Comparison of ENCODE assay signal across 1 cellular context in genomic region chr1:239297910-239298309, GRCh38.
TF ChIP-seq lines count a peak whose summit lies in the region.

No MANE protein-coding gene starts in this region.

TF ChIP-seq in HEK293, 187 proteins besides CTCF, POLR2A, EP300 and RAD21 (continued from another document and continues in another):
- no peak for TF ChIP-seq ZNF26 (tag by site-specific recombination; IDR thresholded peaks at IDR 0.05)
- TF ChIP-seq ZXDB (tag by site-specific recombination; IDR thresholded peaks at IDR 0.05), result 0 out of 2 replicates have a peak, but pooled peaks have one; percentile 41
- TF ChIP-seq SETDB1 (IDR thresholded peaks at IDR 0.05; ENCODE audit: insufficient read length, low read length), result no peak
- peak; percentile 73; the same call in 1 of the 2 replicates for TF ChIP-seq ZNF202 (tag by site-specific recombination; IDR thresholded peaks at IDR 0.05; ENCODE audit: borderline replicate concordance)
- peak; percentile 50; the same call in 1 of the 2 replicates for TF ChIP-seq ZNF266 (tag by site-specific recombination; IDR thresholded peaks at IDR 0.05; ENCODE audit: low read depth)
- no peak for TF ChIP-seq ZBTB1 (tag by site-specific recombination; IDR thresholded peaks at IDR 0.05)
- TF ChIP-seq ZNF596 (tag by site-specific recombination; IDR thresholded peaks at IDR 0.05), result no peak
- TF ChIP-seq ZBTB21 (tag by site-specific recombination; IDR thresholded peaks at IDR 0.05), result 0 out of 2 replicates have a peak, but pooled peaks have one; percentile 17
- TF ChIP-seq ZNF837 (tag by site-specific recombination; IDR thresholded peaks at IDR 0.05), result no peak
- TF ChIP-seq ZNF707 (tag by site-specific recombination; IDR thresholded peaks at IDR 0.05), result no peak
- no peak for TF ChIP-seq IKZF3 (tag by site-specific recombination; IDR thresholded peaks at IDR 0.05)
- TF ChIP-seq ZNF211 (tag by site-specific recombination; IDR thresholded peaks at IDR 0.05; ENCODE audit: low read depth), result no peak
- TF ChIP-seq ZNF394 (tag by site-specific recombination; IDR thresholded peaks at IDR 0.05; ENCODE audit: borderline replicate concordance), result peak; percentile 88; the same call in 1 of the 2 replicates
- TF ChIP-seq ZNF658 (tag by site-specific recombination; IDR thresholded peaks at IDR 0.05), result no peak
- TF ChIP-seq ZNF518A (tag by site-specific recombination; conservative IDR thresholded peaks at IDR 0.05; ENCODE audit: low read depth), result peak; percentile 78
- peak; percentile 40; the same call in 1 of the 2 replicates for TF ChIP-seq ZNF433 (tag by site-specific recombination; IDR thresholded peaks at IDR 0.05; ENCODE audit: low read depth)
- TF ChIP-seq ZNF560 (tag by site-specific recombination; IDR thresholded peaks at IDR 0.05; ENCODE audit: borderline replicate concordance), result 0 out of 2 replicates have a peak, but pooled peaks have one; percentile 30
- TF ChIP-seq, protein P1, sequence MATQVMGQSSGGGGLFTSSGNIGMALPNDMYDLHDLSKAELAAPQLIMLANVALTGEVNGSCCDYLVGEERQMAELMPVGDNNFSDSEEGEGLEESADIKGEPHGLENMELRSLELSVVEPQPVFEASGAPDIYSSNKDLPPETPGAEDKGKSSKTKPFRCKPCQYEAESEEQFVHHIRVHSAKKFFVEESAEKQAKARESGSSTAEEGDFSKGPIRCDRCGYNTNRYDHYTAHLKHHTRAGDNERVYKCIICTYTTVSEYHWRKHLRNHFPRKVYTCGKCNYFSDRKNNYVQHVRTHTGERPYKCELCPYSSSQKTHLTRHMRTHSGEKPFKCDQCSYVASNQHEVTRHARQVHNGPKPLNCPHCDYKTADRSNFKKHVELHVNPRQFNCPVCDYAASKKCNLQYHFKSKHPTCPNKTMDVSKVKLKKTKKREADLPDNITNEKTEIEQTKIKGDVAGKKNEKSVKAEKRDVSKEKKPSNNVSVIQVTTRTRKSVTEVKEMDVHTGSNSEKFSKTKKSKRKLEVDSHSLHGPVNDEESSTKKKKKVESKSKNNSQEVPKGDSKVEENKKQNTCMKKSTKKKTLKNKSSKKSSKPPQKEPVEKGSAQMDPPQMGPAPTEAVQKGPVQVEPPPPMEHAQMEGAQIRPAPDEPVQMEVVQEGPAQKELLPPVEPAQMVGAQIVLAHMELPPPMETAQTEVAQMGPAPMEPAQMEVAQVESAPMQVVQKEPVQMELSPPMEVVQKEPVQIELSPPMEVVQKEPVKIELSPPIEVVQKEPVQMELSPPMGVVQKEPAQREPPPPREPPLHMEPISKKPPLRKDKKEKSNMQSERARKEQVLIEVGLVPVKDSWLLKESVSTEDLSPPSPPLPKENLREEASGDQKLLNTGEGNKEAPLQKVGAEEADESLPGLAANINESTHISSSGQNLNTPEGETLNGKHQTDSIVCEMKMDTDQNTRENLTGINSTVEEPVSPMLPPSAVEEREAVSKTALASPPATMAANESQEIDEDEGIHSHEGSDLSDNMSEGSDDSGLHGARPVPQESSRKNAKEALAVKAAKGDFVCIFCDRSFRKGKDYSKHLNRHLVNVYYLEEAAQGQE (tag by site-specific recombination; IDR thresholded peaks at IDR 0.05), result peak; percentile 62; the same call in 1 of the 2 replicates
- peak; percentile 77 for TF ChIP-seq ZNF555 (tag by site-specific recombination; conservative IDR thresholded peaks at IDR 0.05)
- TF ChIP-seq PATZ1 (tag by site-specific recombination; IDR thresholded peaks at IDR 0.05), result no peak
- TF ChIP-seq YY2 (tag by site-specific recombination; IDR thresholded peaks at IDR 0.05), result no peak
- TF ChIP-seq ZNF626 (tag by site-specific recombination; IDR thresholded peaks at IDR 0.05), result no peak
- no peak for TF ChIP-seq KLF7 (tag by site-specific recombination; IDR thresholded peaks at IDR 0.05; ENCODE audit: borderline replicate concordance)
- TF ChIP-seq ZNF324 (tag by site-specific recombination; IDR thresholded peaks at IDR 0.05), result no peak
- TF ChIP-seq ZBTB11 (tag by site-specific recombination; conservative IDR thresholded peaks at IDR 0.05; ENCODE audit: low read depth), result peak; percentile 74
- 0 out of 2 replicates have a peak, but pooled peaks have one; percentile 15 for TF ChIP-seq ZNF629 (tag by site-specific recombination; IDR thresholded peaks at IDR 0.05)
- no peak for TF ChIP-seq ZNF2 (tag by site-specific recombination; IDR thresholded peaks at IDR 0.05)
- TF ChIP-seq, protein P2, sequence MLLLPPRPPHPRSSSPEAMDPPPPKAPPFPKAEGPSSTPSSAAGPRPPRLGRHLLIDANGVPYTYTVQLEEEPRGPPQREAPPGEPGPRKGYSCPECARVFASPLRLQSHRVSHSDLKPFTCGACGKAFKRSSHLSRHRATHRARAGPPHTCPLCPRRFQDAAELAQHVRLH (tag by site-specific recombination; IDR thresholded peaks at IDR 0.05), result no peak
- no peak for TF ChIP-seq ZNF561 (tag by site-specific recombination; IDR thresholded peaks at IDR 0.05; ENCODE audit: borderline replicate concordance)
- TF ChIP-seq ZNF623 (tag by site-specific recombination; IDR thresholded peaks at IDR 0.05), result peak; percentile 65
- no peak for TF ChIP-seq ZNF366 (tag by site-specific recombination; conservative IDR thresholded peaks at IDR 0.05)
- 0 out of 2 replicates have a peak, but pooled peaks have one; percentile 36 for TF ChIP-seq ZNF558 (tag by site-specific recombination; IDR thresholded peaks at IDR 0.05)
- no peak for TF ChIP-seq MEIS1 (CRISPR knock-in tag; IDR thresholded peaks at IDR 0.05; ENCODE audit: borderline replicate concordance)
- TF ChIP-seq, protein P3, sequence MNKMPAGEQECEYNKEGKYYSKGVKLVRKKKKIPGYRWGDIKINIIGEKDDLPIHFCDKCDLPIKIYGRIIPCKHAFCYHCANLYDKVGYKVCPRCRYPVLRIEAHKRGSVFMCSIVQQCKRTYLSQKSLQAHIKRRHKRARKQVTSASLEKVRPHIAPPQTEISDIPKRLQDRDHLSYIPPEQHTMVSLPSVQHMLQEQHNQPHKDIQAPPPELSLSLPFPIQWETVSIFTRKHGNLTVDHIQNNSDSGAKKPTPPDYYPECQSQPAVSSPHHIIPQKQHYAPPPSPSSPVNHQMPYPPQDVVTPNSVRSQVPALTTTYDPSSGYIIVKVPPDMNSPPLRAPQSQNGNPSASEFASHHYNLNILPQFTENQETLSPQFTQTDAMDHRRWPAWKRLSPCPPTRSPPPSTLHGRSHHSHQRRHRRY (tag by site-specific recombination; IDR thresholded peaks at IDR 0.05), result no peak
- peak; percentile 66; the same call in 1 of the 2 replicates for TF ChIP-seq ZBTB8A (tag by site-specific recombination; IDR thresholded peaks at IDR 0.05)
- no peak for TF ChIP-seq ZBTB48 (tag by site-specific recombination; IDR thresholded peaks at IDR 0.05)
- no peak for TF ChIP-seq ZNF654 (tag by site-specific recombination; IDR thresholded peaks at IDR 0.05; ENCODE audit: low read depth)
- no peak for TF ChIP-seq MYNN (tag by site-specific recombination; IDR thresholded peaks at IDR 0.05; ENCODE audit: borderline replicate concordance)
- peak; percentile 85 for TF ChIP-seq ZNF426 (tag by site-specific recombination; IDR thresholded peaks at IDR 0.05)
- no peak for TF ChIP-seq REPIN1 (tag by site-specific recombination; IDR thresholded peaks at IDR 0.05; ENCODE audit: low read depth)
- no peak for TF ChIP-seq TCF7L2 (IDR thresholded peaks at IDR 0.05; ENCODE audit: borderline replicate concordance, low read depth, low read length)
- TF ChIP-seq KLF10 (tag by site-specific recombination; IDR thresholded peaks at IDR 0.05), result no peak
- no peak for TF ChIP-seq KLF1 (tag by site-specific recombination; IDR thresholded peaks at IDR 0.05)
- TF ChIP-seq PRDM1 (tag by site-specific recombination; IDR thresholded peaks at IDR 0.05), result no peak
- TF ChIP-seq ZSCAN16 (tag by site-specific recombination; IDR thresholded peaks at IDR 0.05), result no peak
- no peak for TF ChIP-seq ZNF362 (tag by site-specific recombination; IDR thresholded peaks at IDR 0.05)
